Comparison of ENCODE assay signal across 23 cellular contexts in the genomic region with DNA sequence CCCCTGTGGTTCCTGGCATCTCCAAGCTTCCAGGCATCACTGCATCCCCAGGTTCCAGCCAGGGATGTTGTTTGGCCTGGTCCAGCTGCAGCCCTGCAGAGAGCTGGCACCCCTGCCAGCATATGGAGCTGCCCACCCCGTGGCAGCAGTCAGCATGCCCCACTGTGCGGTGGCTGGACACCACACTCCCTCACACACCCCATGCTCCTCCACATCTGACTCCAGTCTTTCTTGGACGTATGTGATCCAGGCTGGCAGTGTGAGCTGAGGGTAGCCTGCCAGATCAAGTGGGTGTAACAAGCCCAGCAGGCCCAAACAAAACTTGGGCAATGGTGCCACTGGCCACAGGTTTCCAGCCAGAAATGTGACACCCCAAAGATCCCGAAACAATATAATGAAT.
"Had no signal": no experiment of that assay in that cellular context is flagged by ENCODE, and none has a peak within 500 bp of the region (broad histone marks: within the 10 kb centered on the region; RNA-seq: fewer than 3 reads in every experiment).

No MANE protein-coding gene starts in this region.

- H3K36me3 ChIP-seq: MG63, SJCRH30 had no signal

- H3K4me1 ChIP-seq: SJCRH30 had no signal

- H3K9me3 ChIP-seq: MG63, SJCRH30 had no signal

- H3K4me3 ChIP-seq: MG63, SJCRH30 had no signal

- H3K27me3 ChIP-seq: MG63, SJCRH30 had no signal

- H3K27ac ChIP-seq: RWPE1, SJCRH30 had no signal

- ATAC-seq: HepG2, SK-N-SH treated with all-trans-retinoic acid at 6 μM for 48 hours had no signal

- DNase-seq: IMR-90, Karpas-422, KG1, MG63, NCI-H1092, NCI-H1105 treated with DMSO at 0.1 percent for 48 hours, NCI-H1417 treated with DMSO at 0.1 percent for 48 hours, NCI-H146, NCI-H1694 treated with DMSO at 0.1 percent for 48 hours, NCI-H1930, NCI-H2081, NCI-H2107, NCI-H226, NCI-H446, NCI-H510A, NCI-H524 treated with DMSO at 0.1 percent for 48 hours, NCI-H69, NCI-H774, SHP77 treated with DMSO at 0.1 percent for 48 hours, SJCRH30 had no signal
